8 cellular contexts compared by ENCODE assay signal in genomic region chr11:128776434-128777284, GRCh38.
DNase-seq lines count a peak whose midpoint lies in the region; ATAC-seq and TF ChIP-seq lines count a peak whose summit lies in the region.

No MANE protein-coding gene starts in this region.

- H3K9me3 Mint-ChIP-seq in CD4-positive, alpha-beta T cell, result no peaks in the 10 kb centered on the region
- no peaks in the 10 kb centered on the region for H3K9me3 Mint-ChIP-seq in activated CD8-positive, alpha-beta T cell treated with anti-CD3 and anti-CD28 coated beads, Interleukin-2, amount 10 ng/mL, durations not matched to agents 7 days and 5 days (ENCODE audit: insufficient read depth)

- H3K27me3 Mint-ChIP-seq in CD4-positive, alpha-beta T cell, result no peaks in the 10 kb centered on the region
- H3K27me3 Mint-ChIP-seq in activated CD8-positive, alpha-beta T cell treated with anti-CD3 and anti-CD28 coated beads, Interleukin-2, amount 10 ng/mL, durations not matched to agents 7 days and 5 days (ENCODE audit: low read depth), result no peaks in the 10 kb centered on the region

- H3K27ac ChIP-seq in CD4-positive, alpha-beta T cell (ENCODE audit: low read depth, low read length), result no peak overlapping the region
- H3K27ac ChIP-seq in foreskin keratinocyte (no peak overlapping the region), colonic mucosa (no peak overlapping the region)

- CTCF ChIA-PET in CD4-positive, alpha-beta T cell (lab: Charles Lee), result interaction anchor here (0.6 to 2.1 kb wide), 23 partner anchors 9 to 749 kb away, joined by 3 to 12 read pairs (median 3); no protein-coding TSS in a partner anchor
- CTCF ChIA-PET in activated CD8-positive, alpha-beta T cell treated with anti-CD3 and anti-CD28 coated beads, Interleukin-2, amount 10 ng/mL, durations not matched to agents 7 days and 5 days (lab: Charles Lee), result interaction anchor here (0.9 to 3.2 kb wide), 15 partner anchors 9 to 618 kb away, joined by 3 to 15 read pairs (median 6); no protein-coding TSS in a partner anchor

- H3K9me3 ChIP-seq in CD4-positive, alpha-beta T cell (ENCODE audit: control insufficient read depth, low read length), result no peaks in the 10 kb centered on the region
- H3K9me3 ChIP-seq in colonic mucosa, result no peaks in the 10 kb centered on the region

- peak; percentile 57 for TF ChIP-seq CTCF in CD4-positive, alpha-beta T cell (IDR thresholded peaks at IDR 0.05)
- peak; percentile 54 for TF ChIP-seq CTCF in foreskin keratinocyte (conservative IDR thresholded peaks at IDR 0.05)
- no peak for TF ChIP-seq CTCF in colonic mucosa (IDR thresholded peaks at IDR 0.05)

- no peak overlapping the region for H3K4me3 ChIP-seq in colonic mucosa

- no peaks in the 10 kb centered on the region for H3K36me3 ChIP-seq in colonic mucosa

- no peaks in the 10 kb centered on the region for H3K27me3 ChIP-seq in CD4-positive, alpha-beta T cell (ENCODE audit: control insufficient read depth, insufficient read depth, low read length)
- peaks cover 43% of the 10 kb centered on the region for H3K27me3 ChIP-seq in foreskin keratinocyte
- H3K27me3 ChIP-seq in colonic mucosa, result no peaks in the 10 kb centered on the region

- H3K4me3 Mint-ChIP-seq in CD4-positive, alpha-beta T cell, result peak overlapping the region; percentile 14
- H3K4me3 Mint-ChIP-seq in activated CD8-positive, alpha-beta T cell treated with anti-CD3 and anti-CD28 coated beads, Interleukin-2, amount 10 ng/mL, durations not matched to agents 7 days and 5 days, result no peak overlapping the region

- peaks cover 76% of the 10 kb centered on the region for H3K4me1 Mint-ChIP-seq in CD4-positive, alpha-beta T cell (ENCODE audit: low read depth)
- H3K4me1 Mint-ChIP-seq in activated CD8-positive, alpha-beta T cell treated with anti-CD3 and anti-CD28 coated beads, Interleukin-2, amount 10 ng/mL, durations not matched to agents 7 days and 5 days (ENCODE audit: low read depth), result peaks cover 43% of the 10 kb centered on the region

- peaks cover 99% of the 10 kb centered on the region for H3K36me3 Mint-ChIP-seq in CD4-positive, alpha-beta T cell (ENCODE audit: low read depth)
- peaks cover 86% of the 10 kb centered on the region for H3K36me3 Mint-ChIP-seq in activated CD8-positive, alpha-beta T cell treated with anti-CD3 and anti-CD28 coated beads, Interleukin-2, amount 10 ng/mL, durations not matched to agents 7 days and 5 days (ENCODE audit: low read depth)

- intact Hi-C loops in CD4-positive, alpha-beta T cell (cut with DNase I, micrococcal nuclease), result loop anchor here (2.0 to 5.0 kb wide), 5 partner anchors 56 to 739 kb away; no protein-coding TSS in a partner anchor
- intact Hi-C loops in sciatic nerve (cut with DNase I), result no loop called here
- intact Hi-C loops in colonic mucosa (cut with DNase I), result loop anchor here (5.0 kb wide), 1 partner anchor 56 kb away; no protein-coding TSS in a partner anchor

- peak in 7 of 10 experiments; percentile 12 to 34 (median 14) for DNase-seq in CD4-positive, alpha-beta T cell
- DNase-seq in HuH-7 (ENCODE audit: low spot score), result peak; percentile 37
- peak; percentile 38 for DNase-seq in activated CD8-positive, alpha-beta T cell treated with anti-CD3 and anti-CD28 coated beads, Interleukin-2, amount 10 ng/mL, durations not matched to agents 7 days and 5 days
- no peak for DNase-seq in foreskin keratinocyte
- peak; percentile 69 for DNase-seq in sciatic nerve (ENCODE audit: low spot score)
- DNase-seq in colonic mucosa, result no peak
- DNase-seq in AG08395 (ENCODE audit: low spot score), result no peak
- DNase-seq in cerebellum (ENCODE audit: low spot score), result no peak

- no peaks in the 10 kb centered on the region for H3K4me1 ChIP-seq in foreskin keratinocyte
- no peaks in the 10 kb centered on the region for H3K4me1 ChIP-seq in colonic mucosa

- H3K9ac ChIP-seq in colonic mucosa (ENCODE audit: low read depth in 2 of 2, low read length in 2 of 2), result no peak overlapping the region

- peak; percentile 64 for ATAC-seq in CD4-positive, alpha-beta T cell (ENCODE audit: poor library complexity)
- ATAC-seq in activated CD8-positive, alpha-beta T cell treated with anti-CD3 and anti-CD28 coated beads, Interleukin-2, amount 10 ng/mL, durations not matched to agents 7 days and 5 days, result peak; percentile 52
- ATAC-seq in foreskin keratinocyte, result peak; percentile 79
- ATAC-seq in sciatic nerve, result peak; percentile 60

- peak overlapping the region; percentile 50 for H3K27ac Mint-ChIP-seq in CD4-positive, alpha-beta T cell
- peak overlapping the region; percentile 45 for H3K27ac Mint-ChIP-seq in activated CD8-positive, alpha-beta T cell treated with anti-CD3 and anti-CD28 coated beads, Interleukin-2, amount 10 ng/mL, durations not matched to agents 7 days and 5 days

- POLR2A ChIA-PET in CD4-positive, alpha-beta T cell (lab: Charles Lee), result interaction anchor here (0.8 to 2.0 kb wide), 5 partner anchors 8 to 263 kb away, joined by 3 to 6 read pairs (median 4); partner anchors contain the start of gene FLI1
- POLR2A ChIA-PET in activated CD8-positive, alpha-beta T cell treated with anti-CD3 and anti-CD28 coated beads, Interleukin-2, amount 10 ng/mL, durations not matched to agents 7 days and 5 days (lab: Charles Lee), result no interaction called here

Comparison
In these comparisons a context has a peak if more than half of its experiments do, and no peak if none do; other contexts are left out.
1. DNase-seq: peak in CD4-positive, alpha-beta T cell (7 of 10), HuH-7 (single experiment), activated CD8-positive, alpha-beta T cell treated with anti-CD3 and anti-CD28 coated beads, Interleukin-2, amount 10 ng/mL, durations not matched to agents 7 days and 5 days (single experiment) and sciatic nerve (single experiment); none in foreskin keratinocyte (0 of 2), colonic mucosa (single experiment), AG08395 (single experiment) and cerebellum (single experiment).
2. Peak in every context shown above with its lines, with median percentiles within 50 percentile points of each other: ATAC-seq.